Comparison of ENCODE assay signal across 18 cellular contexts in genomic region chr19:14567079-14567478, GRCh38. TPM values are rescaled to one million over a fixed set of nuclear protein-coding genes. Genes with fewer than 3 reads are reported as not detected.
DNase-seq lines count a peak whose midpoint lies in the region; ATAC-seq and TF ChIP-seq lines count a peak whose summit lies in the region.
"Had no signal": no experiment of that assay in that cellular context is flagged by ENCODE, and none has a peak within 500 bp of the region (broad histone marks: within the 10 kb centered on the region; RNA-seq: fewer than 3 reads in every experiment).

No MANE protein-coding gene starts in this region.

- DNase-seq in activated CD4-positive, alpha-beta T cell treated with anti-CD3 and anti-CD28 coated beads for 36 hours, result no peak
- no peak for DNase-seq in activated CD4-positive, alpha-beta T cell treated with anti-CD3 and anti-CD28 coated beads, Interleukin-2, amount 10 ng/mL, durations not matched to agents 7 days and 5 days
- no peak for DNase-seq in CD4-positive, alpha-beta T cell
- DNase-seq in activated naive CD8-positive, alpha-beta T cell treated with anti-CD3 and anti-CD28 coated beads for 36 hours, result no peak
- no peak for DNase-seq in naive thymus-derived CD8-positive, alpha-beta T cell
- DNase-seq in amniotic stem cell (lab: John Stamatoyannopoulos, UW) (no peak), left lobe of liver (ENCODE audit: low spot score) (no peak)
- DNase-seq: 8988T; DMS79 treated with DMSO at 0.1 percent for 48 hours; GM23248; NCI-H1048; NCI-H345; NCI-H526 treated with DMSO at 0.1 percent for 48 hours; NK-92 treated with Interleukin-12 subunit alpha and Interleukin-12 subunit beta, amount 100 ng/mL, for 24 hours; OCI-M1; RPMI8226 had no signal

- H3K4me1 Mint-ChIP-seq in activated CD4-positive, alpha-beta T cell treated with anti-CD3 and anti-CD28 coated beads for 36 hours, result peaks cover 34% of the 10 kb centered on the region
- H3K4me1 Mint-ChIP-seq in activated CD4-positive, alpha-beta T cell treated with anti-CD3 and anti-CD28 coated beads, Interleukin-2, amount 10 ng/mL, durations not matched to agents 7 days and 5 days, result peaks cover 44% of the 10 kb centered on the region
- H3K4me1 Mint-ChIP-seq in CD4-positive, alpha-beta T cell (ENCODE audit: low read depth), result peaks cover 33% of the 10 kb centered on the region
- peaks cover 23% of the 10 kb centered on the region for H3K4me1 Mint-ChIP-seq in activated naive CD8-positive, alpha-beta T cell treated with anti-CD3 and anti-CD28 coated beads for 36 hours
- H3K4me1 Mint-ChIP-seq in naive thymus-derived CD8-positive, alpha-beta T cell, result peaks cover 25 to 60% (median 39%) of the 10 kb centered on the region in 4 donors

- H3K9me3 Mint-ChIP-seq in activated CD4-positive, alpha-beta T cell treated with anti-CD3 and anti-CD28 coated beads for 36 hours (ENCODE audit: low read depth), result no peaks in the 10 kb centered on the region
- no peaks in the 10 kb centered on the region for H3K9me3 Mint-ChIP-seq in activated CD4-positive, alpha-beta T cell treated with anti-CD3 and anti-CD28 coated beads, Interleukin-2, amount 10 ng/mL, durations not matched to agents 7 days and 5 days
- no peaks in the 10 kb centered on the region for H3K9me3 Mint-ChIP-seq in CD4-positive, alpha-beta T cell
- no peaks in the 10 kb centered on the region for H3K9me3 Mint-ChIP-seq in activated naive CD8-positive, alpha-beta T cell treated with anti-CD3 and anti-CD28 coated beads for 36 hours
- H3K9me3 Mint-ChIP-seq in naive thymus-derived CD8-positive, alpha-beta T cell, result no peaks in the 10 kb centered on the region

- H3K4me3 Mint-ChIP-seq in activated CD4-positive, alpha-beta T cell treated with anti-CD3 and anti-CD28 coated beads for 36 hours, result no peak overlapping the region
- no peak overlapping the region for H3K4me3 Mint-ChIP-seq in activated CD4-positive, alpha-beta T cell treated with anti-CD3 and anti-CD28 coated beads, Interleukin-2, amount 10 ng/mL, durations not matched to agents 7 days and 5 days
- peak overlapping the region; percentile 46 for H3K4me3 Mint-ChIP-seq in CD4-positive, alpha-beta T cell
- H3K4me3 Mint-ChIP-seq in activated naive CD8-positive, alpha-beta T cell treated with anti-CD3 and anti-CD28 coated beads for 36 hours, result no peak overlapping the region
- peak overlapping the region in 3 of 10 donors; percentile 23 to 67 (median 26) for H3K4me3 Mint-ChIP-seq in naive thymus-derived CD8-positive, alpha-beta T cell
- H3K4me3 Mint-ChIP-seq: CD14-positive monocyte had no signal

- H3K27ac Mint-ChIP-seq in activated CD4-positive, alpha-beta T cell treated with anti-CD3 and anti-CD28 coated beads for 36 hours, result peak overlapping the region; percentile 7
- H3K27ac Mint-ChIP-seq in activated CD4-positive, alpha-beta T cell treated with anti-CD3 and anti-CD28 coated beads, Interleukin-2, amount 10 ng/mL, durations not matched to agents 7 days and 5 days, result no peak overlapping the region
- peak overlapping the region; percentile 64 for H3K27ac Mint-ChIP-seq in CD4-positive, alpha-beta T cell
- H3K27ac Mint-ChIP-seq in activated naive CD8-positive, alpha-beta T cell treated with anti-CD3 and anti-CD28 coated beads for 36 hours, result peak overlapping the region; percentile 6
- peak overlapping the region in 8 of 10 donors; percentile 29 to 85 (median 66) for H3K27ac Mint-ChIP-seq in naive thymus-derived CD8-positive, alpha-beta T cell

- H3K27me3 ChIP-seq in CD4-positive, alpha-beta T cell (ENCODE audit: control insufficient read depth, insufficient read depth, low read length), result no peaks in the 10 kb centered on the region

- no peaks in the 10 kb centered on the region for H3K27me3 Mint-ChIP-seq in activated CD4-positive, alpha-beta T cell treated with anti-CD3 and anti-CD28 coated beads for 36 hours
- H3K27me3 Mint-ChIP-seq in activated CD4-positive, alpha-beta T cell treated with anti-CD3 and anti-CD28 coated beads, Interleukin-2, amount 10 ng/mL, durations not matched to agents 7 days and 5 days, result no peaks in the 10 kb centered on the region
- H3K27me3 Mint-ChIP-seq in CD4-positive, alpha-beta T cell, result no peaks in the 10 kb centered on the region
- no peaks in the 10 kb centered on the region for H3K27me3 Mint-ChIP-seq in activated naive CD8-positive, alpha-beta T cell treated with anti-CD3 and anti-CD28 coated beads for 36 hours
- no peaks in the 10 kb centered on the region for H3K27me3 Mint-ChIP-seq in naive thymus-derived CD8-positive, alpha-beta T cell

- CTCF ChIA-PET in activated CD4-positive, alpha-beta T cell treated with anti-CD3 and anti-CD28 coated beads for 36 hours (lab: Charles Lee), result interaction anchor here (1.1 kb wide), 1 partner anchor 10 kb away, joined by 5 read pairs; no protein-coding TSS in a partner anchor
- CTCF ChIA-PET in activated CD4-positive, alpha-beta T cell treated with anti-CD3 and anti-CD28 coated beads, Interleukin-2, amount 10 ng/mL, durations not matched to agents 7 days and 5 days (lab: Charles Lee), result interaction anchor here (1.7 to 5.7 kb wide), 2 partner anchors 10 to 17 kb away, joined by 3 to 30 read pairs; no protein-coding TSS in a partner anchor
- CTCF ChIA-PET in CD4-positive, alpha-beta T cell (lab: Charles Lee), result interaction anchor here (3.8 kb wide), 1 partner anchor 10 kb away, joined by 18 read pairs; no protein-coding TSS in a partner anchor

- POLR2A ChIA-PET in activated CD4-positive, alpha-beta T cell treated with anti-CD3 and anti-CD28 coated beads for 36 hours (lab: Charles Lee), result no interaction called here
- POLR2A ChIA-PET in activated CD4-positive, alpha-beta T cell treated with anti-CD3 and anti-CD28 coated beads, Interleukin-2, amount 10 ng/mL, durations not matched to agents 7 days and 5 days (lab: Charles Lee), result no interaction called here
- POLR2A ChIA-PET in CD4-positive, alpha-beta T cell (lab: Charles Lee), result no interaction called here
- POLR2A ChIA-PET in naive thymus-derived CD8-positive, alpha-beta T cell (lab: Charles Lee), result interaction anchor here (0.6 to 0.8 kb wide), 2 partner anchors 12 to 61 kb away, joined by 3 read pairs; no protein-coding TSS in a partner anchor

- intact Hi-C loops in activated CD4-positive, alpha-beta T cell treated with anti-CD3 and anti-CD28 coated beads for 36 hours (cut with DNase I, micrococcal nuclease), result no loop called here
- intact Hi-C loops in CD4-positive, alpha-beta T cell (cut with DNase I, micrococcal nuclease), result no loop called here

- no peak for TF ChIP-seq CTCF in CD4-positive, alpha-beta T cell (IDR thresholded peaks at IDR 0.05)

- ATAC-seq in activated CD4-positive, alpha-beta T cell treated with anti-CD3 and anti-CD28 coated beads for 36 hours, result no peak
- no peak for ATAC-seq in CD4-positive, alpha-beta T cell (ENCODE audit: poor library complexity)
- ATAC-seq in naive thymus-derived CD8-positive, alpha-beta T cell, result no peak
- ATAC-seq in HG03159 (IDR thresholded peaks at IDR 0.05; ENCODE audit: unreplicated experiment), result no peak
- ATAC-seq in left lobe of liver, result no peak

- H3K9me3 ChIP-seq in CD4-positive, alpha-beta T cell (ENCODE audit: control insufficient read depth, low read length), result no peaks in the 10 kb centered on the region

- H3K27ac ChIP-seq in CD4-positive, alpha-beta T cell (ENCODE audit: low read depth, low read length), result peak overlapping the region; percentile 34
- H3K27ac ChIP-seq: GM23248 had no signal

- peaks cover 10% of the 10 kb centered on the region for H3K36me3 Mint-ChIP-seq in activated CD4-positive, alpha-beta T cell treated with anti-CD3 and anti-CD28 coated beads for 36 hours (ENCODE audit: low read depth)
- peaks cover 27% of the 10 kb centered on the region for H3K36me3 Mint-ChIP-seq in activated CD4-positive, alpha-beta T cell treated with anti-CD3 and anti-CD28 coated beads, Interleukin-2, amount 10 ng/mL, durations not matched to agents 7 days and 5 days (ENCODE audit: low read depth)
- H3K36me3 Mint-ChIP-seq in CD4-positive, alpha-beta T cell (ENCODE audit: low read depth), result peaks cover 46% of the 10 kb centered on the region
- peaks cover 14% of the 10 kb centered on the region for H3K36me3 Mint-ChIP-seq in activated naive CD8-positive, alpha-beta T cell treated with anti-CD3 and anti-CD28 coated beads for 36 hours
- peaks cover 0 to 44% (median 2%) of the 10 kb centered on the region in 3 donors for H3K36me3 Mint-ChIP-seq in naive thymus-derived CD8-positive, alpha-beta T cell

RNA-seq across cellular contexts. Expression of gene NDUFB7, which starts 4.8 kb away (rescaled TPM):
- 100 to 1,000 TPM; 112 to 121 TPM for total RNA-seq in activated CD4-positive, alpha-beta T cell treated with anti-CD3 and anti-CD28 coated beads for 36 hours
- total RNA-seq in activated CD4-positive, alpha-beta T cell treated with anti-CD3 and anti-CD28 coated beads, Interleukin-2, amount 10 ng/mL, durations not matched to agents 7 days and 5 days, result 100 to 1,000 TPM; 121 to 123 TPM
- 10 to 100 TPM; 31.7 to 39.1 TPM for total RNA-seq in CD4-positive, alpha-beta T cell
- 100 to 1,000 TPM; 128 to 129 TPM for total RNA-seq in activated naive CD8-positive, alpha-beta T cell treated with anti-CD3 and anti-CD28 coated beads for 36 hours
- total RNA-seq in naive thymus-derived CD8-positive, alpha-beta T cell, result 10 to 100 TPM; 61.6 to 64.6 TPM
- 100 to 1,000 TPM; 209 to 236 (median 230) TPM for polyA plus RNA-seq in naive thymus-derived CD8-positive, alpha-beta T cell
- 134 TPM for total RNA-seq in left lobe of liver

RNA-seq across cellular contexts. Expression of gene CLEC17A, which starts 15.8 kb away (rescaled TPM):
- total RNA-seq in activated CD4-positive, alpha-beta T cell treated with anti-CD3 and anti-CD28 coated beads for 36 hours, result 1 to 10 TPM; 2.4 to 2.5 TPM
- not detected for total RNA-seq in activated CD4-positive, alpha-beta T cell treated with anti-CD3 and anti-CD28 coated beads, Interleukin-2, amount 10 ng/mL, durations not matched to agents 7 days and 5 days
- total RNA-seq in CD4-positive, alpha-beta T cell, result not detected
- under 1 TPM; 0.64 to 0.84 TPM for total RNA-seq in activated naive CD8-positive, alpha-beta T cell treated with anti-CD3 and anti-CD28 coated beads for 36 hours
- total RNA-seq in naive thymus-derived CD8-positive, alpha-beta T cell, result 1 to 10 TPM; 4.0 to 4.3 TPM
- not detected for polyA plus RNA-seq in naive thymus-derived CD8-positive, alpha-beta T cell
- not detected for total RNA-seq in left lobe of liver
- total RNA-seq: GM23248 had no signal
- polyA plus RNA-seq: GM23248 had no signal

RNA-seq across cellular contexts. Expression of gene TECR, which starts 37.7 kb away (rescaled TPM):
- 100 to 1,000 TPM; 106 to 145 TPM for total RNA-seq in activated CD4-positive, alpha-beta T cell treated with anti-CD3 and anti-CD28 coated beads for 36 hours
- total RNA-seq in activated CD4-positive, alpha-beta T cell treated with anti-CD3 and anti-CD28 coated beads, Interleukin-2, amount 10 ng/mL, durations not matched to agents 7 days and 5 days, result 100 to 1,000 TPM; 169 to 190 TPM
- total RNA-seq in CD4-positive, alpha-beta T cell, result 100 to 1,000 TPM; 217 to 232 TPM
- total RNA-seq in activated naive CD8-positive, alpha-beta T cell treated with anti-CD3 and anti-CD28 coated beads for 36 hours, result 10 to 100 TPM; 86.1 to 88.7 TPM
- 100 to 1,000 TPM; 179 to 182 TPM for total RNA-seq in naive thymus-derived CD8-positive, alpha-beta T cell
- 100 to 1,000 TPM; 193 to 300 (median 261) TPM for polyA plus RNA-seq in naive thymus-derived CD8-positive, alpha-beta T cell
- total RNA-seq in left lobe of liver, result 101 TPM

RNA-seq across cellular contexts. Expression of gene DNAJB1, which starts 48.9 kb away (rescaled TPM):
- total RNA-seq in activated CD4-positive, alpha-beta T cell treated with anti-CD3 and anti-CD28 coated beads for 36 hours, result 10 to 100 TPM; 69.3 to 72.6 TPM
- 100 to 1,000 TPM in 1 of 2 experiments, 10 to 100 TPM in 1; 89.7 to 100 TPM for total RNA-seq in activated CD4-positive, alpha-beta T cell treated with anti-CD3 and anti-CD28 coated beads, Interleukin-2, amount 10 ng/mL, durations not matched to agents 7 days and 5 days
- 100 to 1,000 TPM; 666 to 672 TPM for total RNA-seq in CD4-positive, alpha-beta T cell
- total RNA-seq in activated naive CD8-positive, alpha-beta T cell treated with anti-CD3 and anti-CD28 coated beads for 36 hours, result 10 to 100 TPM; 45.0 to 45.7 TPM
- total RNA-seq in naive thymus-derived CD8-positive, alpha-beta T cell, result 100 to 1,000 TPM; 165 to 171 TPM
- 100 to 1,000 TPM; 205 to 348 (median 344) TPM for polyA plus RNA-seq in naive thymus-derived CD8-positive, alpha-beta T cell
- 70.7 TPM for total RNA-seq in left lobe of liver
